ENCODE assay signal across 1 cellular context in the genomic region with DNA sequence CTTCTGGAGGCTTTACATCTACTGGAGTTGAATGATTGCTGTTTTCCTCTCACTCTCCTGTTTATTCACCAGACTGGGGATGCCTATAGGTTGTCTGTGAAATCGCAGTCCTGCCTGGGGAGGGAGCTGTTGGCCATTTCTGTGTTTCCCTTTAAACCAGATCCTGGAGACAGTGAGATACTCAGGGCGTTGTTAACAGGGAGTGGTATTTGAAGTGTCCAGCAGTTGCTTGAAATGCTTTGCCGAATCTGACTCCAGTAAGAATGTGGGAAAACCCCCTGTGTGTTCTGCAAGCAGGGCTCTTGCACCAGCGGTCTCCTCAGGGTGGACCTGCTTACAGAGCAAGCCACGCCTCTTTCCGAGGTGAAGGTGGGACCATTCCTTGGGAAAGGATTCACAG.
TF ChIP-seq lines count a peak whose summit lies in the region.

No MANE protein-coding gene starts in this region.

TF ChIP-seq in HCT116, 20 proteins besides CTCF, POLR2A, EP300 and RAD21 (continued from another document):
- TF ChIP-seq, protein P1, sequence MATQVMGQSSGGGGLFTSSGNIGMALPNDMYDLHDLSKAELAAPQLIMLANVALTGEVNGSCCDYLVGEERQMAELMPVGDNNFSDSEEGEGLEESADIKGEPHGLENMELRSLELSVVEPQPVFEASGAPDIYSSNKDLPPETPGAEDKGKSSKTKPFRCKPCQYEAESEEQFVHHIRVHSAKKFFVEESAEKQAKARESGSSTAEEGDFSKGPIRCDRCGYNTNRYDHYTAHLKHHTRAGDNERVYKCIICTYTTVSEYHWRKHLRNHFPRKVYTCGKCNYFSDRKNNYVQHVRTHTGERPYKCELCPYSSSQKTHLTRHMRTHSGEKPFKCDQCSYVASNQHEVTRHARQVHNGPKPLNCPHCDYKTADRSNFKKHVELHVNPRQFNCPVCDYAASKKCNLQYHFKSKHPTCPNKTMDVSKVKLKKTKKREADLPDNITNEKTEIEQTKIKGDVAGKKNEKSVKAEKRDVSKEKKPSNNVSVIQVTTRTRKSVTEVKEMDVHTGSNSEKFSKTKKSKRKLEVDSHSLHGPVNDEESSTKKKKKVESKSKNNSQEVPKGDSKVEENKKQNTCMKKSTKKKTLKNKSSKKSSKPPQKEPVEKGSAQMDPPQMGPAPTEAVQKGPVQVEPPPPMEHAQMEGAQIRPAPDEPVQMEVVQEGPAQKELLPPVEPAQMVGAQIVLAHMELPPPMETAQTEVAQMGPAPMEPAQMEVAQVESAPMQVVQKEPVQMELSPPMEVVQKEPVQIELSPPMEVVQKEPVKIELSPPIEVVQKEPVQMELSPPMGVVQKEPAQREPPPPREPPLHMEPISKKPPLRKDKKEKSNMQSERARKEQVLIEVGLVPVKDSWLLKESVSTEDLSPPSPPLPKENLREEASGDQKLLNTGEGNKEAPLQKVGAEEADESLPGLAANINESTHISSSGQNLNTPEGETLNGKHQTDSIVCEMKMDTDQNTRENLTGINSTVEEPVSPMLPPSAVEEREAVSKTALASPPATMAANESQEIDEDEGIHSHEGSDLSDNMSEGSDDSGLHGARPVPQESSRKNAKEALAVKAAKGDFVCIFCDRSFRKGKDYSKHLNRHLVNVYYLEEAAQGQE (IDR thresholded peaks at IDR 0.05; ENCODE audit: low read depth) = no peak
- TF ChIP-seq JUND (IDR thresholded peaks at IDR 0.05) (no peak), FOSL1 (IDR thresholded peaks at IDR 0.05; ENCODE audit: low read depth) (no peak), ELF1 (IDR thresholded peaks at IDR 0.05; ENCODE audit: borderline replicate concordance, low read depth) (no peak), ZFX (IDR thresholded peaks at IDR 0.05) (no peak), POLR2AphosphoS5 (IDR thresholded peaks at IDR 0.05; ENCODE audit: low read depth, low read length) (no peak), SRF (IDR thresholded peaks at IDR 0.05; ENCODE audit: low read depth) (no peak), TCF7L2 (IDR thresholded peaks at IDR 0.05; ENCODE audit: borderline replicate concordance, extremely low read depth, insufficient read depth, insufficient read length) (no peak), YY1 (IDR thresholded peaks at IDR 0.05; ENCODE audit: extremely low read depth, insufficient replicate concordance, low read depth, low read length) (no peak), SP1 (IDR thresholded peaks at IDR 0.05; ENCODE audit: low read depth) (no peak), ZNF274 (IDR thresholded peaks at IDR 0.05; ENCODE audit: low read depth, low read length) (no peak), EZH2phosphoT487 (IDR thresholded peaks at IDR 0.05; ENCODE audit: borderline replicate concordance) (no peak)
- TF ChIP-seq, protein P2, sequence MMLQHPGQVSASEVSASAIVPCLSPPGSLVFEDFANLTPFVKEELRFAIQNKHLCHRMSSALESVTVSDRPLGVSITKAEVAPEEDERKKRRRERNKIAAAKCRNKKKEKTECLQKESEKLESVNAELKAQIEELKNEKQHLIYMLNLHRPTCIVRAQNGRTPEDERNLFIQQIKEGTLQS (IDR thresholded peaks at IDR 0.05) = no peak
- TF ChIP-seq, protein P3, sequence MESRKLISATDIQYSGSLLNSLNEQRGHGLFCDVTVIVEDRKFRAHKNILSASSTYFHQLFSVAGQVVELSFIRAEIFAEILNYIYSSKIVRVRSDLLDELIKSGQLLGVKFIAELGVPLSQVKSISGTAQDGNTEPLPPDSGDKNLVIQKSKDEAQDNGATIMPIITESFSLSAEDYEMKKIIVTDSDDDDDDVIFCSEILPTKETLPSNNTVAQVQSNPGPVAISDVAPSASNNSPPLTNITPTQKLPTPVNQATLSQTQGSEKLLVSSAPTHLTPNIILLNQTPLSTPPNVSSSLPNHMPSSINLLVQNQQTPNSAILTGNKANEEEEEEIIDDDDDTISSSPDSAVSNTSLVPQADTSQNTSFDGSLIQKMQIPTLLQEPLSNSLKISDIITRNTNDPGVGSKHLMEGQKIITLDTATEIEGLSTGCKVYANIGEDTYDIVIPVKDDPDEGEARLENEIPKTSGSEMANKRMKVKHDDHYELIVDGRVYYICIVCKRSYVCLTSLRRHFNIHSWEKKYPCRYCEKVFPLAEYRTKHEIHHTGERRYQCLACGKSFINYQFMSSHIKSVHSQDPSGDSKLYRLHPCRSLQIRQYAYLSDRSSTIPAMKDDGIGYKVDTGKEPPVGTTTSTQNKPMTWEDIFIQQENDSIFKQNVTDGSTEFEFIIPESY (IDR thresholded peaks at IDR 0.05; ENCODE audit: extremely low read depth, insufficient replicate concordance, low read length) = no peak
- TF ChIP-seq, protein P4, sequence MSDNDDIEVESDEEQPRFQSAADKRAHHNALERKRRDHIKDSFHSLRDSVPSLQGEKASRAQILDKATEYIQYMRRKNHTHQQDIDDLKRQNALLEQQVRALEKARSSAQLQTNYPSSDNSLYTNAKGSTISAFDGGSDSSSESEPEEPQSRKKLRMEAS (IDR thresholded peaks at IDR 0.05) = no peak
